ENCODE assay signal across 10 cellular contexts in genomic region chr4:61199869-61200194, GRCh38. TPM values are rescaled to one million over a fixed set of nuclear protein-coding genes. Genes with fewer than 3 reads are reported as not detected.
DNase-seq lines count a peak whose midpoint lies in the region; TF ChIP-seq lines count a peak whose summit lies in the region.
"Had no signal": no experiment of that assay in that cellular context is flagged by ENCODE, and none has a peak within 500 bp of the region (broad histone marks: within the 10 kb centered on the region; RNA-seq: fewer than 3 reads in every experiment).

No MANE protein-coding gene starts in this region.

- H3K4me3 ChIP-seq in coronary artery, result peak overlapping the region; percentile 89

- no peaks in the 10 kb centered on the region for H3K9me3 Mint-ChIP-seq in activated CD4-positive, alpha-beta T cell treated with anti-CD3 and anti-CD28 coated beads, Interleukin-2, amount 10 ng/mL, durations not matched to agents 24 days and 14 days
- H3K9me3 Mint-ChIP-seq in mesothelial cell of epicardium (no peaks in the 10 kb centered on the region), type B pancreatic cell (no peaks in the 10 kb centered on the region)

- no peak for TF ChIP-seq CTCF in coronary artery (IDR thresholded peaks at IDR 0.05)
- TF ChIP-seq CTCF in mesothelial cell of epicardium (IDR thresholded peaks at IDR 0.05; ENCODE audit: unreplicated experiment), result no peak
- TF ChIP-seq CTCF in type B pancreatic cell (conservative IDR thresholded peaks at IDR 0.05), result no peak

- DNase-seq in activated CD4-positive, alpha-beta T cell treated with anti-CD3 and anti-CD28 coated beads, Interleukin-2, amount 10 ng/mL, durations not matched to agents 24 days and 14 days, result no peak
- no peak for DNase-seq in activated CD4-positive, alpha-beta T cell treated with anti-CD3 and anti-CD28 coated beads for 48 hours
- DNase-seq in coronary artery (ENCODE audit: low spot score), result no peak
- no peak for DNase-seq in mesothelial cell of epicardium (ENCODE audit: low spot score in 2 of 2, unreplicated experiment in 2 of 2)
- no peak for DNase-seq in type B pancreatic cell (ENCODE audit: extremely low spot score, unreplicated experiment)
- DNase-seq in NCI-H1436 (lab: John Stamatoyannopoulos, UW), result no peak
- no peak for DNase-seq in cerebellum (ENCODE audit: low spot score)
- no peak for DNase-seq in ureter (ENCODE audit: low spot score)
- DNase-seq: activated naive CD4-positive, alpha-beta T cell treated with anti-CD3 and anti-CD28 coated beads, Interleukin-2, amount 50 U/mL, for 16 hours; stimulated activated CD4-positive, alpha-beta T cell treated with anti-CD3 and anti-CD28 coated beads, Interleukin-15, amount 100 ng/mL, for 24 hours had no signal

- intact Hi-C loops in activated CD4-positive, alpha-beta T cell treated with anti-CD3 and anti-CD28 coated beads, Interleukin-2, amount 10 ng/mL, durations not matched to agents 24 days and 14 days (cut with micrococcal nuclease), result no loop called here

- peak overlapping the region; percentile 60 to 74 for H3K27ac ChIP-seq in coronary artery

- H3K4me1 Mint-ChIP-seq in activated CD4-positive, alpha-beta T cell treated with anti-CD3 and anti-CD28 coated beads, Interleukin-2, amount 10 ng/mL, durations not matched to agents 24 days and 14 days, result peaks cover 2% of the 10 kb centered on the region
- H3K4me1 Mint-ChIP-seq in mesothelial cell of epicardium (peaks cover 30% of the 10 kb centered on the region), type B pancreatic cell (ENCODE audit: unreplicated experiment) (peaks cover 15% of the 10 kb centered on the region)

- no peak overlapping the region for H3K4me3 Mint-ChIP-seq in activated CD4-positive, alpha-beta T cell treated with anti-CD3 and anti-CD28 coated beads, Interleukin-2, amount 10 ng/mL, durations not matched to agents 24 days and 14 days
- H3K4me3 Mint-ChIP-seq in mesothelial cell of epicardium (peak overlapping the region; percentile 100), type B pancreatic cell (peak overlapping the region; percentile 99)

- peaks cover 2% of the 10 kb centered on the region for H3K36me3 Mint-ChIP-seq in activated CD4-positive, alpha-beta T cell treated with anti-CD3 and anti-CD28 coated beads, Interleukin-2, amount 10 ng/mL, durations not matched to agents 24 days and 14 days (ENCODE audit: low read depth)
- H3K36me3 Mint-ChIP-seq in mesothelial cell of epicardium, result no peaks in the 10 kb centered on the region
- H3K36me3 Mint-ChIP-seq in type B pancreatic cell, result no peaks in the 10 kb centered on the region

- H3K27ac Mint-ChIP-seq in activated CD4-positive, alpha-beta T cell treated with anti-CD3 and anti-CD28 coated beads, Interleukin-2, amount 10 ng/mL, durations not matched to agents 24 days and 14 days, result peak overlapping the region; percentile 51
- H3K27ac Mint-ChIP-seq in mesothelial cell of epicardium, result peak overlapping the region; percentile 50
- H3K27ac Mint-ChIP-seq in type B pancreatic cell, result peak overlapping the region; percentile 57

- H3K27me3 Mint-ChIP-seq in activated CD4-positive, alpha-beta T cell treated with anti-CD3 and anti-CD28 coated beads, Interleukin-2, amount 10 ng/mL, durations not matched to agents 24 days and 14 days, result peaks cover 48% of the 10 kb centered on the region
- peaks cover 5% of the 10 kb centered on the region for H3K27me3 Mint-ChIP-seq in mesothelial cell of epicardium (ENCODE audit: low read depth)
- H3K27me3 Mint-ChIP-seq in type B pancreatic cell, result peaks cover 69% of the 10 kb centered on the region

RNA-seq across cellular contexts. Expression of gene ADGRL3, which starts 0.3 kb away (rescaled TPM):
- total RNA-seq in activated CD4-positive, alpha-beta T cell treated with anti-CD3 and anti-CD28 coated beads, Interleukin-2, amount 10 ng/mL, durations not matched to agents 24 days and 14 days, result not detected in 2 replicates
- 64.7 to 70.1 TPM (median 68.3 TPM) in 3 replicates for total RNA-seq in mesothelial cell of epicardium
- total RNA-seq in type B pancreatic cell (ENCODE audit: low replicate concordance), result 11.3 and 53.5 TPM in 2 replicates
- total RNA-seq in cerebellum, result 257 TPM
- total RNA-seq in ureter, result 17.9 TPM

Comparison
In these comparisons a context has a peak if more than half of its experiments do, and no peak if none do; other contexts are left out.
1. RNA of gene ADGRL3, which starts 0.3 kb away (total RNA-seq): 257 TPM in cerebellum (single experiment), 64.7 to 70.1 TPM in mesothelial cell of epicardium, 11.3 to 53.5 TPM in type B pancreatic cell and 17.9 TPM in ureter (single experiment); not detected in activated CD4-positive, alpha-beta T cell treated with anti-CD3 and anti-CD28 coated beads, Interleukin-2, amount 10 ng/mL, durations not matched to agents 24 days and 14 days; every median in the first group is over 10 times any median in the second.
2. Peak in every context shown above with its lines, with median percentiles within 50 percentile points of each other: H3K27ac Mint-ChIP-seq.